24 cellular contexts compared by ENCODE assay signal in genomic region chr20:57973886-57974285, GRCh38.
"Had no signal": no experiment of that assay in that cellular context is flagged by ENCODE, and none has a peak within 500 bp of the region (broad histone marks: within the 10 kb centered on the region; RNA-seq: fewer than 3 reads in every experiment).

No MANE protein-coding gene starts in this region.

- H3K27ac ChIP-seq: heart right ventricle, hepatocyte, left lung, left ventricle myocardium inferior, lower lobe of right lung had no signal

- H3K4me2 ChIP-seq: hepatocyte had no signal

- H3K4me3 Mint-ChIP-seq: immature natural killer cell, memory B cell, mesothelial cell of epicardium, naive B cell had no signal

- H3K9me3 ChIP-seq: left lung, lower lobe of right lung, mucosa of descending colon had no signal

- H3K4me3 ChIP-seq: heart right ventricle, hepatocyte, left lung, left ventricle myocardium inferior, lower lobe of right lung, lung, mucosa of descending colon had no signal

- H3K4me1 Mint-ChIP-seq: memory B cell, naive B cell had no signal

- H3K27ac Mint-ChIP-seq: memory B cell, mesothelial cell of epicardium had no signal

- H3K36me3 Mint-ChIP-seq: immature natural killer cell, memory B cell, mesothelial cell of epicardium, naive B cell had no signal

- H3K27me3 ChIP-seq: hepatocyte had no signal

- H3K4me1 ChIP-seq: left lung, lower lobe of right lung had no signal

- ATAC-seq: heart right ventricle, left cardiac atrium, left colon, left lobe of liver, left lung, left ventricle myocardium superior, lower lobe of right lung, mucosa of descending colon had no signal

- H3K36me3 ChIP-seq: heart right ventricle, left lung, left ventricle myocardium inferior, lower lobe of right lung had no signal

- DNase-seq: heart right ventricle, hippocampal formation, hypothalamus, immature natural killer cell, islet precursor cell, kidney, kidney glomerular epithelial cell, left cardiac atrium, left colon, left lung, left ventricle myocardium inferior, left ventricle myocardium superior, lower lobe of right lung, mammary epithelial cell, mesenchymal stem cell, mesendoderm, midbrain, mucosa of descending colon, naive B cell had no signal

- H2AFZ ChIP-seq: hepatocyte had no signal
